ENCODE assay signal across 1 cellular context in the genomic region with DNA sequence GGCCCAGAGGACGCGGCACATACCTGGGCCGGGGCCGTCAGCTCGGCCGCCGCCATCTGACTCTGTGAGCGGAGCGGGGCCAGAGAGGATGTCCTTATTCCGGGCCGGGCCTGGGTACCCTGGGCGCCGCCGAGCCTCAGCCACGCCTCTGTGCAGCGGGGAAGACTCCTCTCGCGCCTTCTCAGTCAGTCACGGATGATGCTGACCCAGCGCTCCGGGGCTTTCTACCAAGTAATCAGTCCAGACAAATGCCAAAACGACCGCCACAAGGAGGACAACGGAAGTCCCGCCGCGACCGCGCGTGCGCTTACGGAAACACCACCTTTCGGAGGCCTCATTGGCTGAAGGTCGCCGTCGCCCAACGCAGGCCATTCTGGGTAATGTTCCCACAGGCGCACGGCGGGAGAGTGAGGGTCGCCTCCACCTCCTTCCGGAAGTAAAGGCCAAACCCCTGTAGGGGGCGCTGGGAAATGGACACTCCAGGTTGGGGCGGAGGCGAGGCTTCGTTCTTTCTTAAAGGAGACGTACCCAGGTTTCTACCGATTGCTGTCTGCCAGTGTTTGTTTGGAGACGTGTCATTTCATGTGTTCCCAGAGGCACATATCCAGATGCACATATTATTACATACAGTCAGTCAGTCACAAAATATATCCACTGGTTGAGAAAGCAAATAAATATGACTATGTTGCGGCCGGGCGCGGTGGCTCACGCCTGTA.
TF ChIP-seq lines count a peak whose summit lies in the region.

ZNF256 (minus strand) TSS at position 288 of the 716 bp plus-strand sequence; CDS start at position 56, 232 bp downstream.

TF ChIP-seq in HEK293, 187 proteins besides CTCF, POLR2A, EP300 and RAD21 (continued from another document and continues in another):
- TF ChIP-seq ZBTB1 (tag by site-specific recombination; IDR thresholded peaks at IDR 0.05), result no peak
- no peak for TF ChIP-seq EGR2 (tag by site-specific recombination; IDR thresholded peaks at IDR 0.05; ENCODE audit: low read depth)
- no peak for TF ChIP-seq ZNF830 (tag by site-specific recombination; IDR thresholded peaks at IDR 0.05; ENCODE audit: low read depth)
- TF ChIP-seq KLF10 (tag by site-specific recombination; IDR thresholded peaks at IDR 0.05), result no peak; the same call in 1 of the 2 replicates
- no peak for TF ChIP-seq PRDM4 (tag by site-specific recombination; IDR thresholded peaks at IDR 0.05)
- no peak for TF ChIP-seq ZNF214 (tag by site-specific recombination; IDR thresholded peaks at IDR 0.05; ENCODE audit: borderline replicate concordance)
- no peak for TF ChIP-seq ZNF423 (tag by site-specific recombination; IDR thresholded peaks at IDR 0.05)
- no peak for TF ChIP-seq ZBTB6 (tag by site-specific recombination; IDR thresholded peaks at IDR 0.05)
- TF ChIP-seq ZNF623 (tag by site-specific recombination; IDR thresholded peaks at IDR 0.05), result no peak
- no peak for TF ChIP-seq ZNF658 (tag by site-specific recombination; IDR thresholded peaks at IDR 0.05)
- TF ChIP-seq, protein P1, sequence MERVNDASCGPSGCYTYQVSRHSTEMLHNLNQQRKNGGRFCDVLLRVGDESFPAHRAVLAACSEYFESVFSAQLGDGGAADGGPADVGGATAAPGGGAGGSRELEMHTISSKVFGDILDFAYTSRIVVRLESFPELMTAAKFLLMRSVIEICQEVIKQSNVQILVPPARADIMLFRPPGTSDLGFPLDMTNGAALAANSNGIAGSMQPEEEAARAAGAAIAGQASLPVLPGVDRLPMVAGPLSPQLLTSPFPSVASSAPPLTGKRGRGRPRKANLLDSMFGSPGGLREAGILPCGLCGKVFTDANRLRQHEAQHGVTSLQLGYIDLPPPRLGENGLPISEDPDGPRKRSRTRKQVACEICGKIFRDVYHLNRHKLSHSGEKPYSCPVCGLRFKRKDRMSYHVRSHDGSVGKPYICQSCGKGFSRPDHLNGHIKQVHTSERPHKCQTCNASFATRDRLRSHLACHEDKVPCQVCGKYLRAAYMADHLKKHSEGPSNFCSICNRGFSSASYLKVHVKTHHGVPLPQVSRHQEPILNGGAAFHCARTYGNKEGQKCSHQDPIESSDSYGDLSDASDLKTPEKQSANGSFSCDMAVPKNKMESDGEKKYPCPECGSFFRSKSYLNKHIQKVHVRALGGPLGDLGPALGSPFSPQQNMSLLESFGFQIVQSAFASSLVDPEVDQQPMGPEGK (tag by site-specific recombination; IDR thresholded peaks at IDR 0.05), result 0 out of 2 replicates have a peak, but pooled peaks have one; percentile 28
- TF ChIP-seq PBX3 (CRISPR knock-in tag; IDR thresholded peaks at IDR 0.05), result peak; percentile 87
- TF ChIP-seq ZNF37A (tag by site-specific recombination; IDR thresholded peaks at IDR 0.05), result no peak
- TF ChIP-seq ZNF701 (tag by site-specific recombination; IDR thresholded peaks at IDR 0.05), result no peak
- no peak; the same call in 1 of the 2 replicates for TF ChIP-seq KLF9 (tag by site-specific recombination; IDR thresholded peaks at IDR 0.05; ENCODE audit: low read depth)
- no peak for TF ChIP-seq ZNF560 (tag by site-specific recombination; IDR thresholded peaks at IDR 0.05; ENCODE audit: borderline replicate concordance)
- TF ChIP-seq ZNF677 (tag by site-specific recombination; IDR thresholded peaks at IDR 0.05), result no peak
- no peak for TF ChIP-seq HOXD13 (CRISPR knock-in tag; IDR thresholded peaks at IDR 0.05; ENCODE audit: borderline replicate concordance)
- no peak for TF ChIP-seq ZNF140 (tag by site-specific recombination; IDR thresholded peaks at IDR 0.05)
- no peak for TF ChIP-seq ZSCAN23 (tag by site-specific recombination; IDR thresholded peaks at IDR 0.05)
- TF ChIP-seq ZNF132 (tag by site-specific recombination; IDR thresholded peaks at IDR 0.05; ENCODE audit: borderline replicate concordance), result no peak
- no peak for TF ChIP-seq ZNF175 (tag by site-specific recombination; IDR thresholded peaks at IDR 0.05)
- no peak for TF ChIP-seq ZNF350 (tag by site-specific recombination; IDR thresholded peaks at IDR 0.05)
- no peak for TF ChIP-seq ZNF473 (tag by site-specific recombination; IDR thresholded peaks at IDR 0.05)
- peak; percentile 98 for TF ChIP-seq ZNF561 (tag by site-specific recombination; IDR thresholded peaks at IDR 0.05; ENCODE audit: borderline replicate concordance)
- TF ChIP-seq ZNF148 (tag by site-specific recombination; IDR thresholded peaks at IDR 0.05; ENCODE audit: borderline replicate concordance), result no peak
- TF ChIP-seq ZNF18 (tag by site-specific recombination; IDR thresholded peaks at IDR 0.05), result no peak
- no peak for TF ChIP-seq ZNF266 (tag by site-specific recombination; IDR thresholded peaks at IDR 0.05; ENCODE audit: low read depth)
- no peak for TF ChIP-seq ZNF366 (tag by site-specific recombination; conservative IDR thresholded peaks at IDR 0.05)
- no peak for TF ChIP-seq ZSCAN16 (tag by site-specific recombination; IDR thresholded peaks at IDR 0.05)
- no peak for TF ChIP-seq ZNF133 (tag by site-specific recombination; IDR thresholded peaks at IDR 0.05)
- peak; percentile 78 for TF ChIP-seq ZNF335 (tag by site-specific recombination; conservative IDR thresholded peaks at IDR 0.05)
- no peak for TF ChIP-seq ZNF521 (tag by site-specific recombination; IDR thresholded peaks at IDR 0.05)
- 0 out of 2 replicates have a peak, but pooled peaks have one; percentile 27 for TF ChIP-seq ZEB2 (tag by site-specific recombination; IDR thresholded peaks at IDR 0.05)
- no peak for TF ChIP-seq ZNF19 (tag by site-specific recombination; IDR thresholded peaks at IDR 0.05; ENCODE audit: low read depth)
- TF ChIP-seq ZNF280D (tag by site-specific recombination; IDR thresholded peaks at IDR 0.05), result 0 out of 2 replicates have a peak, but pooled peaks have one; percentile 13
- TF ChIP-seq KLF16 (tag by site-specific recombination; IDR thresholded peaks at IDR 0.05), result no peak
- TF ChIP-seq ZBTB7A (tag by site-specific recombination; IDR thresholded peaks at IDR 0.05; ENCODE audit: low read depth), result no peak
- TF ChIP-seq, protein P2, sequence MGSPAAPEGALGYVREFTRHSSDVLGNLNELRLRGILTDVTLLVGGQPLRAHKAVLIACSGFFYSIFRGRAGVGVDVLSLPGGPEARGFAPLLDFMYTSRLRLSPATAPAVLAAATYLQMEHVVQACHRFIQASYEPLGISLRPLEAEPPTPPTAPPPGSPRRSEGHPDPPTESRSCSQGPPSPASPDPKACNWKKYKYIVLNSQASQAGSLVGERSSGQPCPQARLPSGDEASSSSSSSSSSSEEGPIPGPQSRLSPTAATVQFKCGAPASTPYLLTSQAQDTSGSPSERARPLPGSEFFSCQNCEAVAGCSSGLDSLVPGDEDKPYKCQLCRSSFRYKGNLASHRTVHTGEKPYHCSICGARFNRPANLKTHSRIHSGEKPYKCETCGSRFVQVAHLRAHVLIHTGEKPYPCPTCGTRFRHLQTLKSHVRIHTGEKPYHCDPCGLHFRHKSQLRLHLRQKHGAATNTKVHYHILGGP (tag by site-specific recombination; IDR thresholded peaks at IDR 0.05), result no peak
- TF ChIP-seq, protein P3, sequence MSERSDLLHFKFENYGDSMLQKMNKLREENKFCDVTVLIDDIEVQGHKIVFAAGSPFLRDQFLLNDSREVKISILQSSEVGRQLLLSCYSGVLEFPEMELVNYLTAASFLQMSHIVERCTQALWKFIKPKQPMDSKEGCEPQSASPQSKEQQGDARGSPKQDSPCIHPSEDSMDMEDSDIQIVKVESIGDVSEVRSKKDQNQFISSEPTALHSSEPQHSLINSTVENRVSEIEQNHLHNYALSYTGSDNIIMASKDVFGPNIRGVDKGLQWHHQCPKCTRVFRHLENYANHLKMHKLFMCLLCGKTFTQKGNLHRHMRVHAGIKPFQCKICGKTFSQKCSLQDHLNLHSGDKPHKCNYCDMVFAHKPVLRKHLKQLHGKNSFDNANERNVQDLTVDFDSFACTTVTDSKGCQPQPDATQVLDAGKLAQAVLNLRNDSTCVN (tag by site-specific recombination; optimal IDR thresholded peaks at IDR 0.05), result peak; percentile 48
- no peak for TF ChIP-seq ZNF510 (tag by site-specific recombination; IDR thresholded peaks at IDR 0.05; ENCODE audit: insufficient replicate concordance)
